In genomic region chr11:105296806-105297205, GRCh38 we compare ENCODE assay signal across 15 cellular contexts.
DNase-seq lines count a peak whose midpoint lies in the region; ATAC-seq, FAIRE-seq and TF ChIP-seq lines count a peak whose summit lies in the region.
"Had no signal": no experiment of that assay in that cellular context is flagged by ENCODE, and none has a peak within 500 bp of the region (broad histone marks: within the 10 kb centered on the region; RNA-seq: fewer than 3 reads in every experiment).

No MANE protein-coding gene starts in this region.

- TF ChIP-seq POLR2A in GM12892 (IDR thresholded peaks at IDR 0.05; ENCODE audit: low read depth, low read length) = no peak

- no peak for FAIRE-seq in GM12892 (lab: Jason Lieb, UNC)

- peak; percentile 23 for ATAC-seq in foreskin keratinocyte

- peaks cover 21% of the 10 kb centered on the region for H3K4me1 ChIP-seq in foreskin keratinocyte

- TF ChIP-seq CTCF in foreskin keratinocyte (conservative IDR thresholded peaks at IDR 0.05) = no peak
- TF ChIP-seq CTCF in GM13976 (IDR thresholded peaks at IDR 0.05; ENCODE audit: borderline replicate concordance, control extremely low read depth, extremely low read depth, insufficient read depth, missing control alignments) = no peak

- peak; percentile 7 for DNase-seq in stimulated activated CD4-positive, alpha-beta T cell treated with anti-CD3 and anti-CD28 coated beads, Interleukin-4, amount 100 ng/mL, for 24 hours
- no peak for DNase-seq in stimulated activated CD4-positive, alpha-beta T cell treated with anti-CD3 and anti-CD28 coated beads, Interleukin-1b, Interleukin-23, amount 100 ng/mL, for 48 hours
- peak; percentile 5 for DNase-seq in NCI-H226
- no peak for DNase-seq in foreskin keratinocyte
- no peak for DNase-seq in GM13976 (ENCODE audit: low spot score)
- no peak for DNase-seq in GM12892 (ENCODE audit: insufficient read length)
- no peak for DNase-seq in kidney tubule cell (ENCODE audit: low spot score)
- DNase-seq: COR-L47, DMS153, KBM-7, NCI-H1436, NCI-H2029, NCI-H2171 treated with DMSO at 0.1 percent for 48 hours, NCI-H748 treated with DMSO at 0.1 percent for 48 hours, OCI-M1 had no signal

- no peak overlapping the region for H3K27ac ChIP-seq in foreskin keratinocyte

- in situ Hi-C loops in GM13976 (cut with MboI; ENCODE audit: low sequenced_read_pairs, unreplicated experiment) = no loop called here

- H3K27me3 ChIP-seq in foreskin keratinocyte = no peaks in the 10 kb centered on the region

Comparison
In these comparisons a context has a peak if more than half of its experiments do, and no peak if none do; other contexts are left out.
1. DNase-seq: peak in stimulated activated CD4-positive, alpha-beta T cell treated with anti-CD3 and anti-CD28 coated beads, Interleukin-4, amount 100 ng/mL, for 24 hours (single experiment) and NCI-H226 (single experiment); none in stimulated activated CD4-positive, alpha-beta T cell treated with anti-CD3 and anti-CD28 coated beads, Interleukin-1b, Interleukin-23, amount 100 ng/mL, for 48 hours (single experiment), foreskin keratinocyte (0 of 2), GM13976 (single experiment), GM12892 (single experiment) and kidney tubule cell (single experiment).